In genomic region chr3:185306847-185307246, GRCh38 we compare ENCODE assay signal across 9 cellular contexts.
"Had no signal": no experiment of that assay in that cellular context is flagged by ENCODE, and none has a peak within 500 bp of the region (broad histone marks: within the 10 kb centered on the region; RNA-seq: fewer than 3 reads in every experiment).

No MANE protein-coding gene starts in this region.

- DNase-seq: HFFc6, Kasumi-1, KG1 had no signal

- H3K36me3 ChIP-seq: HAP-1 had no signal

- FAIRE-seq: H1, HTR-8/SVneo had no signal

- H3K9me3 ChIP-seq: HAP-1 had no signal

- ATAC-seq: GM23338 had no signal

- H3K27ac ChIP-seq: HL-60 had no signal

- H3K4me1 ChIP-seq: HAP-1 had no signal

- H3K4me3 ChIP-seq: GM23338, HAP-1 had no signal

- H3K27ac Mint-ChIP-seq: GM23338, HFFc6, IgD-negative memory B cell had no signal

- H3K27me3 Mint-ChIP-seq: IgD-negative memory B cell had no signal

- H3K4me2 ChIP-seq: GM23338 had no signal

- H2AFZ ChIP-seq: GM23338 had no signal

- H3K4me3 Mint-ChIP-seq: GM23338, HFFc6, IgD-negative memory B cell had no signal
